Comparison of ENCODE assay signal across 12 cellular contexts in genomic region chr5:760363-761205, GRCh38. TPM values are rescaled to one million over a fixed set of nuclear protein-coding genes. Genes with fewer than 3 reads are reported as not detected.
A peak's percentile ranks its signal among the peaks of the same experiment; 100 is the strongest.
DNase-seq lines count a peak whose midpoint lies in the region; ATAC-seq, FAIRE-seq and TF ChIP-seq lines count a peak whose summit lies in the region.
"Had no signal": no experiment of that assay in that cellular context is flagged by ENCODE, and none has a peak within 500 bp of the region (broad histone marks: within the 10 kb centered on the region; RNA-seq: fewer than 3 reads in every experiment).

No MANE protein-coding gene starts in this region.

- ATAC-seq in omental fat pad (ENCODE audit: low FRiP score) (no peak), GM21529 (IDR thresholded peaks at IDR 0.05; ENCODE audit: unreplicated experiment) (no peak)

- peak; percentile 7 for DNase-seq in activated CD4-positive, alpha-beta T cell treated with anti-CD3 and anti-CD28 coated beads for 1 hour
- no peak for DNase-seq in activated CD4-positive, alpha-beta T cell treated with anti-CD3 and anti-CD28 coated beads, Interleukin-2, amount 10 ng/mL, durations not matched to agents 7 days and 5 days
- DNase-seq in GM03348 (ENCODE audit: low spot score) (peak; percentile 4), epidermal melanocyte (ENCODE audit: insufficient read length, low spot score) (peak; percentile 13), omental fat pad (ENCODE audit: low spot score) (peak; percentile 25), activated gamma-delta T cell (lab: John Stamatoyannopoulos, UW) (no peak), RCC 7860 (ENCODE audit: low spot score) (no peak)
- DNase-seq: CD8-positive, alpha-beta memory T cell; cerebellar nuclear complex; kidney glomerular epithelial cell had no signal

- H3K27me3 Mint-ChIP-seq in activated CD4-positive, alpha-beta T cell treated with anti-CD3 and anti-CD28 coated beads, Interleukin-2, amount 10 ng/mL, durations not matched to agents 7 days and 5 days = no peaks in the 10 kb centered on the region

- CTCF ChIA-PET in activated CD4-positive, alpha-beta T cell treated with anti-CD3 and anti-CD28 coated beads, Interleukin-2, amount 10 ng/mL, durations not matched to agents 7 days and 5 days (lab: Charles Lee) = no interaction called here

- no peaks in the 10 kb centered on the region for H3K36me3 Mint-ChIP-seq in activated CD4-positive, alpha-beta T cell treated with anti-CD3 and anti-CD28 coated beads, Interleukin-2, amount 10 ng/mL, durations not matched to agents 7 days and 5 days (ENCODE audit: low read depth)
- H3K36me3 Mint-ChIP-seq: CD8-positive, alpha-beta memory T cell had no signal

- H3K4me3 Mint-ChIP-seq in activated CD4-positive, alpha-beta T cell treated with anti-CD3 and anti-CD28 coated beads, Interleukin-2, amount 10 ng/mL, durations not matched to agents 7 days and 5 days = no peak overlapping the region
- H3K4me3 Mint-ChIP-seq: CD8-positive, alpha-beta memory T cell; T-helper 2 cell treated with Interferon-gamma antibody and Interleukin-4, amounts not matched to agents 5 μg/mL and 100 μg/mL, for 36 hours had no signal

- H3K4me1 Mint-ChIP-seq in activated CD4-positive, alpha-beta T cell treated with anti-CD3 and anti-CD28 coated beads, Interleukin-2, amount 10 ng/mL, durations not matched to agents 7 days and 5 days = peaks cover 13% of the 10 kb centered on the region

- no peak for TF ChIP-seq CTCF in omental fat pad (IDR thresholded peaks at IDR 0.05)

- peaks cover 4% of the 10 kb centered on the region for H3K9me3 Mint-ChIP-seq in activated CD4-positive, alpha-beta T cell treated with anti-CD3 and anti-CD28 coated beads, Interleukin-2, amount 10 ng/mL, durations not matched to agents 7 days and 5 days
- H3K9me3 Mint-ChIP-seq: CD8-positive, alpha-beta memory T cell; T-helper 2 cell treated with Interferon-gamma antibody and Interleukin-4, amounts not matched to agents 5 μg/mL and 100 μg/mL, for 36 hours had no signal

- H3K27ac Mint-ChIP-seq in activated CD4-positive, alpha-beta T cell treated with anti-CD3 and anti-CD28 coated beads, Interleukin-2, amount 10 ng/mL, durations not matched to agents 7 days and 5 days = no peak overlapping the region
- H3K27ac Mint-ChIP-seq: T-helper 2 cell treated with Interferon-gamma antibody and Interleukin-4, amounts not matched to agents 5 μg/mL and 100 μg/mL, for 36 hours had no signal

- POLR2A ChIA-PET in activated CD4-positive, alpha-beta T cell treated with anti-CD3 and anti-CD28 coated beads, Interleukin-2, amount 10 ng/mL, durations not matched to agents 7 days and 5 days (lab: Charles Lee) = no interaction called here

- no peak for FAIRE-seq in RCC 7860 (lab: Jason Lieb, UNC)

RNA-seq across cellular contexts. Expression of gene ZDHHC11B, which starts 23.9 kb away (rescaled TPM):
- total RNA-seq in activated CD4-positive, alpha-beta T cell treated with anti-CD3 and anti-CD28 coated beads, Interleukin-2, amount 10 ng/mL, durations not matched to agents 7 days and 5 days = under 1 TPM; 0.35 to 0.87 TPM
- total RNA-seq in omental fat pad = 1 to 10 TPM; 1.1 to 5.5 (median 3.5) TPM

Comparison
In these comparisons a context has a peak if more than half of its experiments do, and no peak if none do; other contexts are left out.
1. DNase-seq: peak in activated CD4-positive, alpha-beta T cell treated with anti-CD3 and anti-CD28 coated beads for 1 hour (single experiment), GM03348 (single experiment), epidermal melanocyte (single experiment) and omental fat pad (single experiment); none in activated CD4-positive, alpha-beta T cell treated with anti-CD3 and anti-CD28 coated beads, Interleukin-2, amount 10 ng/mL, durations not matched to agents 7 days and 5 days (single experiment), activated gamma-delta T cell (single experiment) and RCC 7860 (single experiment).